Comparison of ENCODE assay signal across 18 cellular contexts in the genomic region with DNA sequence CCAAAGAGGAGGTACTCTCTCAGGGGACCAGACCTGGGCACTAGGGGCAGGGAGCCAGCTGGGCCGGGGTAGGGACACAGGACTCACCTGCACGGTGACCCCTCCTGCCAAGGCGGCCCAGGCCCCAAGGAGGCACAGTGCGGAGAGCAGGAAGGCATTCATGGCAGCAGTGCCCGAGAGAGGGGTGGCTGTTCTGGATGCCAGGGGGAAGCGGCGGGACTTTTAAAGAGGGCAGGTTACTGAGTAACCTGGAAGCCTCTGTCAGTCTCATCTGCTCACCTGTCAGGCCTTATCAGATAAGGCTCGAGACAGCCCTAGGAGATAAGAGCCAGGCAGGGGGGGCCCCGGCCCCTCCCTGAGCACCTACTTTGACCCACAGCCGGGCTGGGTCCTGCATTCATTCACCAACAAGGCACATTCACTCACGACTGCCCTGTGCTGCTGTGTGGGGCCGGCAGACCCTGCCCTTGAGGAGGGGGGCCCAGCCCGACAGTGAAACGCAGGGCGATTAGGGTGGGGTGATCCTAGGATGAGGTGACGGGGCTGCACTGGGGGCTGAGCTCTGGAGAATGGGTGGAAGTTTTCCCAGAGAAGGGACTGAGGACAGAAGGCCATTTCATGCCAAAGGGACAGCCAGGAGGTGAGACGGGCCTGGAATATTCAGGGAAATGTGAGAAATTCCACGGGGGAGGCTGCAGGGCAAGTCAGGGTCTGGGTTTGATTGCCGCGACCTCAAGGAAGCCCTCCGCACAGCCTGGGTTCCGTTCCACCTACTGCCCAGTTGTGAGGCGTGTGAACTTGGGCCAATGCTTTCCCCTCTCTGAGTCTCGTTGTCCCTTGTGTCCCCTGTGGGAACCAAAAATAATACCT. TPM values are rescaled to one million over a fixed set of nuclear protein-coding genes. Genes with fewer than 3 reads are reported as not detected.
DNase-seq lines count a peak whose midpoint lies in the region; ATAC-seq, FAIRE-seq and TF ChIP-seq lines count a peak whose summit lies in the region.
"Had no signal": no experiment of that assay in that cellular context is flagged by ENCODE, and none has a peak within 500 bp of the region (broad histone marks: within the 10 kb centered on the region; RNA-seq: fewer than 3 reads in every experiment).

A gene with protein sequence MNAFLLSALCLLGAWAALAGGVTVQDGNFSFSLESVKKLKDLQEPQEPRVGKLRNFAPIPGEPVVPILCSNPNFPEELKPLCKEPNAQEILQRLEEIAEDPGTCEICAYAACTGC (minus strand): TSS at position 195 of the 870 bp plus-strand sequence. CDS start 33 bp downstream, at position 162.

- no peaks in the 10 kb centered on the region for H3K27me3 ChIP-seq in NT2/D1 (ENCODE audit: insufficient read depth, insufficient read length)
- H3K27me3 ChIP-seq in trophoblast cell (ENCODE audit: insufficient read depth, low read length) = no peaks in the 10 kb centered on the region
- H3K27me3 ChIP-seq: cardiac muscle cell, gastrocnemius medialis, right lobe of liver had no signal

- H4K12ac ChIP-seq in trophoblast cell (ENCODE audit: low read depth, low read length) = no peak within 1 kb of the TSS

- H2AFZ ChIP-seq in trophoblast cell (ENCODE audit: insufficient read depth, low read length, poor library complexity) = no peak within 1 kb of the TSS

- H3K23ac ChIP-seq in trophoblast cell (ENCODE audit: low read length) = no peak within 1 kb of the TSS

- no peaks in the 10 kb centered on the region for H3K79me1 ChIP-seq in trophoblast cell (ENCODE audit: low read length)

- no peak within 1 kb of the TSS for H3K14ac ChIP-seq in trophoblast cell (ENCODE audit: low read length)

- peak within 1 kb of the TSS; percentile 16 for H2AK5ac ChIP-seq in trophoblast cell (ENCODE audit: low read length)

- H3K9ac ChIP-seq in NT2/D1 (ENCODE audit: insufficient read length, low read depth) (peak within 1 kb of the TSS; percentile 44), trophoblast cell (ENCODE audit: low read length) (no peak within 1 kb of the TSS)

- H3K4me1 ChIP-seq in A549 (peaks cover 27% of the 10 kb centered on the region), NT2/D1 (ENCODE audit: insufficient read depth, insufficient read length) (peaks cover 17% of the 10 kb centered on the region), trophoblast cell (ENCODE audit: control insufficient read depth in 1 of 2, insufficient read depth in 2 of 2, low read length in 2 of 2) (peaks cover 20 to 21% of the 10 kb centered on the region in 2 experiments)
- H3K4me1 ChIP-seq: right lobe of liver had no signal

- ATAC-seq in A549 (peak in 1 of 2 experiments; percentile 10; a peak in 2 of 6 replicates), GM21367 (IDR thresholded peaks at IDR 0.05; ENCODE audit: unreplicated experiment) (no peak), HG02852 (IDR thresholded peaks at IDR 0.05; ENCODE audit: unreplicated experiment) (no peak), GM19395 (IDR thresholded peaks at IDR 0.05; ENCODE audit: unreplicated experiment) (no peak)

- H2BK12ac ChIP-seq in trophoblast cell (ENCODE audit: low read length) = no peak within 1 kb of the TSS

- H4K8ac ChIP-seq in trophoblast cell (ENCODE audit: low read depth, low read length) = no peak within 1 kb of the TSS

- peak within 1 kb of the TSS; percentile 27 for H4K91ac ChIP-seq in trophoblast cell (ENCODE audit: low read depth, low read length)

- no peak within 1 kb of the TSS for H3K4ac ChIP-seq in trophoblast cell (ENCODE audit: low read depth, low read length)

- TF ChIP-seq EP300 in A549 (IDR thresholded peaks at IDR 0.05) = no peak

- CTCF ChIA-PET in A549 (lab: Yijun Ruan, JAX) = interaction anchor here (1.3 to 8.4 kb wide), 3 partner anchors 9 to 18 kb away, joined by 4 to 56 read pairs (median 7); no protein-coding TSS in a partner anchor

- no peak for DNase-seq in A549 (ENCODE audit: low read depth in 1 of 2, low spot score in 1 of 2)
- DNase-seq in NT2/D1 (ENCODE audit: low read depth, low spot score) = no peak
- peak; percentile 51 for DNase-seq in islet precursor cell
- DNase-seq in trophoblast cell = peak; percentile 62 to 65
- DNase-seq in activated T-cell treated with anti-CD3 and anti-CD28 coated beads, Interleukin-2, amount 50 U/mL, for 48 hours = no peak
- DNase-seq: dorsolateral prefrontal cortex; gastrocnemius medialis; GF-D8; stimulated activated naive CD4-positive, alpha-beta T cell treated with Interleukin-2 at 50 U/mL for 16 hours had no signal

- no peak for FAIRE-seq in A549 (lab: Jason Lieb, UNC)

- no peak for TF ChIP-seq CTCF in A549 (IDR thresholded peaks at IDR 0.05)

- WGBS in A549 (ENCODE audit: missing lambda C conversion rate) = 80% methylated on average over 13 of the region's 24 CpGs
- no CpG with 5 or more reads among the region's 24 CpGs for WGBS in trophoblast cell (ENCODE audit: extremely low coverage, insufficient coverage, insufficient read length)

- no peak for TF ChIP-seq POLR2A in A549 (IDR thresholded peaks at IDR 0.05; ENCODE audit: low read length)

- H3K4me2 ChIP-seq in A549 = peak within 1 kb of the TSS; percentile 61
- peak within 1 kb of the TSS; percentile 10 for H3K4me2 ChIP-seq in trophoblast cell (ENCODE audit: low read length)

- H2BK5ac ChIP-seq in trophoblast cell (ENCODE audit: low read depth, low read length, poor library complexity) = no peak within 1 kb of the TSS

- H3K36me3 ChIP-seq in NT2/D1 (ENCODE audit: insufficient read depth, insufficient read length, low read length) (no peaks in the 10 kb centered on the region), trophoblast cell (ENCODE audit: control insufficient read depth in 1 of 2, insufficient read depth in 2 of 2, low read length in 2 of 2) (no peaks in the 10 kb centered on the region)
- H3K36me3 ChIP-seq: cardiac muscle cell, gastrocnemius medialis, right lobe of liver, tibial nerve had no signal

- H3K18ac ChIP-seq in trophoblast cell (ENCODE audit: low read length) = no peak within 1 kb of the TSS

- H3K27ac ChIP-seq in A549 = peak within 1 kb of the TSS in 1 of 2 experiments; percentile 64; a peak in 4 of 6 replicates
- peak within 1 kb of the TSS; percentile 8 for H3K27ac ChIP-seq in trophoblast cell (ENCODE audit: low read depth, low read length)
- H3K27ac ChIP-seq: cardiac muscle cell, dorsolateral prefrontal cortex, HL-60, right lobe of liver had no signal

- H3K9me3 ChIP-seq in A549 (peaks cover 8% of the 10 kb centered on the region; the same call in 1 of the 3 replicates), NT2/D1 (ENCODE audit: insufficient read depth, low read length) (0 out of 2 replicates have a peak, but pooled peaks cover 4% of the 10 kb centered on the region), trophoblast cell (ENCODE audit: insufficient read depth, low read depth, low read length) (peaks cover 8% of the 10 kb centered on the region)
- H3K9me3 ChIP-seq: gastrocnemius medialis, right lobe of liver had no signal

- POLR2A ChIA-PET in A549 (lab: Yijun Ruan, JAX) = no interaction called here

- no peaks in the 10 kb centered on the region for H3K79me2 ChIP-seq in trophoblast cell (ENCODE audit: control insufficient read depth, insufficient read depth, low read length, poor library complexity)

- H3K4me3 ChIP-seq in A549 = no peak within 1 kb of the TSS
- no peak within 1 kb of the TSS for H3K4me3 ChIP-seq in NT2/D1 (ENCODE audit: insufficient read length, low read depth)
- H3K4me3 ChIP-seq in trophoblast cell (ENCODE audit: low read depth, low read length) = no peak within 1 kb of the TSS
- H3K4me3 ChIP-seq: cardiac muscle cell, dorsolateral prefrontal cortex, gastrocnemius medialis, right lobe of liver, tibial nerve had no signal

- peak within 1 kb of the TSS; percentile 25 for H2BK120ac ChIP-seq in trophoblast cell (ENCODE audit: insufficient read depth, low read length, poor library complexity)

- no peak for TF ChIP-seq RAD21 in A549 (conservative IDR thresholded peaks at IDR 0.05 in 1 of 2, IDR thresholded peaks at IDR 0.05 in 1 of 2)

TF ChIP-seq in A549, 52 proteins besides CTCF, POLR2A, EP300 and RAD21:
- TF ChIP-seq NR3C1 (IDR thresholded peaks at IDR 0.05) (no peak), CHD2 (IDR thresholded peaks at IDR 0.05; ENCODE audit: low read length, partially characterized antibody) (no peak), ZFP36 (IDR thresholded peaks at IDR 0.05; ENCODE audit: borderline replicate concordance, partially characterized antibody) (no peak), KDM1A (IDR thresholded peaks at IDR 0.05; ENCODE audit: low read depth) (no peak), RNF2 (IDR thresholded peaks at IDR 0.05; ENCODE audit: borderline replicate concordance, low read depth) (no peak), RARB (CRISPR knock-in tag; IDR thresholded peaks at IDR 0.05) (no peak)

RNA-seq across cellular contexts. Expression of the gene that starts here (rescaled TPM):
- not detected in 2 replicates for polyA plus RNA-seq in A549 (2011; rRNA removed)
- 0.09 TPM in 1 of 2 replicates, not detected in the other for polyA plus RNA-seq in A549 (2012; cell fraction: cytosol; rRNA removed)
- not detected in 2 replicates for polyA plus RNA-seq in A549 (2012; cell fraction: nucleus; rRNA removed)
- polyA plus RNA-seq in A549 (2017; fragmentation: RNase III; extraction: RNeasy Plus Mini Kit Qiagen cat#74134 plus additional on column Dnase treatment) = not detected in 3 replicates
- polyA minus RNA-seq in A549 (2011; rRNA and poly(A)+ RNA removed) = not detected in 2 replicates
- 0.82 and 1.6 TPM in 2 replicates for polyA plus RNA-seq in trophoblast cell (2013)
- polyA plus RNA-seq: cardiac muscle cell, CD14-positive monocyte, esophagus had no signal

Comparison
In these comparisons a context has a peak if more than half of its experiments do, and no peak if none do; other contexts are left out.
1. DNase-seq: peak in islet precursor cell (single experiment) and trophoblast cell (2 of 2); none in A549 (0 of 2), NT2/D1 (single experiment) and activated T-cell treated with anti-CD3 and anti-CD28 coated beads, Interleukin-2, amount 50 U/mL, for 48 hours (0 of 2).